Comparison of ENCODE assay signal across 24 cellular contexts in genomic region chr9:73135394-73135793, GRCh38. TPM values are rescaled to one million over a fixed set of nuclear protein-coding genes. Genes with fewer than 3 reads are reported as not detected.
DNase-seq lines count a peak whose midpoint lies in the region; ATAC-seq, FAIRE-seq and TF ChIP-seq lines count a peak whose summit lies in the region.
"Had no signal": no experiment of that assay in that cellular context is flagged by ENCODE, and none has a peak within 500 bp of the region (broad histone marks: within the 10 kb centered on the region; RNA-seq: fewer than 3 reads in every experiment).

No MANE protein-coding gene starts in this region.

- no peaks in the 10 kb centered on the region for H3K9me3 ChIP-seq in astrocyte (ENCODE audit: insufficient read depth, low read depth, low read length)
- no peaks in the 10 kb centered on the region for H3K9me3 ChIP-seq in osteoblast (ENCODE audit: low read depth, low read length)
- no peaks in the 10 kb centered on the region for H3K9me3 ChIP-seq in HAP-1
- no peaks in the 10 kb centered on the region for H3K9me3 ChIP-seq in thyroid gland
- H3K9me3 ChIP-seq: MG63, testis had no signal

- H3K9me3 Mint-ChIP-seq in activated CD8-positive, alpha-beta T cell treated with anti-CD3 and anti-CD28 coated beads for 36 hours, result no peaks in the 10 kb centered on the region
- no peaks in the 10 kb centered on the region for H3K9me3 Mint-ChIP-seq in activated CD8-positive, alpha-beta T cell treated with anti-CD3 and anti-CD28 coated beads, Interleukin-2, amount 10 ng/mL, durations not matched to agents 7 days and 5 days (ENCODE audit: insufficient read depth)
- no peaks in the 10 kb centered on the region for H3K9me3 Mint-ChIP-seq in astrocyte (ENCODE audit: unreplicated experiment)
- H3K9me3 Mint-ChIP-seq: CD8-positive, alpha-beta memory T cell; naive thymus-derived CD8-positive, alpha-beta T cell had no signal

- H3K4me1 Mint-ChIP-seq in activated CD8-positive, alpha-beta T cell treated with anti-CD3 and anti-CD28 coated beads for 36 hours (ENCODE audit: low read depth), result peaks cover 47% of the 10 kb centered on the region
- peaks cover 24% of the 10 kb centered on the region for H3K4me1 Mint-ChIP-seq in activated CD8-positive, alpha-beta T cell treated with anti-CD3 and anti-CD28 coated beads, Interleukin-2, amount 10 ng/mL, durations not matched to agents 7 days and 5 days (ENCODE audit: low read depth)
- H3K4me1 Mint-ChIP-seq in astrocyte (ENCODE audit: low read depth, unreplicated experiment), result peaks cover 31% of the 10 kb centered on the region

- H4K20me1 ChIP-seq in astrocyte (ENCODE audit: insufficient read depth, low read length) (no peaks in the 10 kb centered on the region), osteoblast (ENCODE audit: insufficient read depth, low read length) (no peaks in the 10 kb centered on the region)

- no peak for TF ChIP-seq POLR2A in thyroid gland (IDR thresholded peaks at IDR 0.05)

- H2AFZ ChIP-seq in astrocyte (ENCODE audit: low read depth, low read length), result no peak overlapping the region
- H2AFZ ChIP-seq in osteoblast (ENCODE audit: low read length), result no peak overlapping the region

- no peaks in the 10 kb centered on the region for H3K79me2 ChIP-seq in astrocyte (ENCODE audit: insufficient read depth, low read length)
- H3K79me2 ChIP-seq in osteoblast (ENCODE audit: insufficient read depth, low read length), result no peaks in the 10 kb centered on the region

- no peaks in the 10 kb centered on the region for H3K27me3 Mint-ChIP-seq in activated CD8-positive, alpha-beta T cell treated with anti-CD3 and anti-CD28 coated beads for 36 hours
- no peaks in the 10 kb centered on the region for H3K27me3 Mint-ChIP-seq in activated CD8-positive, alpha-beta T cell treated with anti-CD3 and anti-CD28 coated beads, Interleukin-2, amount 10 ng/mL, durations not matched to agents 7 days and 5 days (ENCODE audit: low read depth)
- no peaks in the 10 kb centered on the region for H3K27me3 Mint-ChIP-seq in astrocyte (ENCODE audit: low read depth, unreplicated experiment)
- H3K27me3 Mint-ChIP-seq: B cell; CD8-positive, alpha-beta memory T cell; naive thymus-derived CD8-positive, alpha-beta T cell; T-helper 17 cell had no signal

- H3K27ac ChIP-seq in astrocyte (ENCODE audit: low read depth, low read length) (no peak overlapping the region), osteoblast (ENCODE audit: low read depth, low read length) (no peak overlapping the region), thyroid gland (peak overlapping the region in 1 of 3 donors; percentile 63)
- H3K27ac ChIP-seq: dorsolateral prefrontal cortex, testis had no signal

- no peak overlapping the region for H3K9ac ChIP-seq in astrocyte (ENCODE audit: low read length)

- no peak for DNase-seq in activated CD8-positive, alpha-beta T cell treated with anti-CD3 and anti-CD28 coated beads for 36 hours
- DNase-seq in activated CD8-positive, alpha-beta T cell treated with anti-CD3 and anti-CD28 coated beads, Interleukin-2, amount 10 ng/mL, durations not matched to agents 7 days and 5 days, result no peak
- DNase-seq in GM19239 (ENCODE audit: insufficient read length, low spot score) (no peak), astrocyte (ENCODE audit: low read depth) (no peak), osteoblast (ENCODE audit: insufficient read length, low spot score, missing footprints) (peak; percentile 10), HAP-1 (ENCODE audit: low spot score in 2 of 2) (no peak), thyroid gland (no peak)
- DNase-seq: activated effector memory CD4-positive, alpha-beta T cell treated with Interleukin-2 at 50 U/mL for 16 hours; CD8-positive, alpha-beta memory T cell; dorsolateral prefrontal cortex; H7; head of caudate nucleus; KG1; MG63; naive thymus-derived CD8-positive, alpha-beta T cell; NCI-H1105 treated with DMSO at 0.1 percent for 48 hours; NCI-H1930; NCI-H526; nucleus accumbens; stimulated activated naive CD8-positive, alpha-beta T cell treated with anti-CD3 and anti-CD28 coated beads, Interleukin-15, Interleukin-2, amounts not matched to agents 100 U/mL and 50 U/mL, for 24 hours; T-helper 17 cell; testis had no signal

- TF ChIP-seq CTCF in activated CD8-positive, alpha-beta T cell treated with anti-CD3 and anti-CD28 coated beads for 36 hours (IDR thresholded peaks at IDR 0.05), result no peak
- TF ChIP-seq CTCF in astrocyte (IDR thresholded peaks at IDR 0.05; ENCODE audit: insufficient read depth, low read depth, low read length) (no peak), osteoblast (IDR thresholded peaks at IDR 0.05; ENCODE audit: extremely low read depth, low read depth, low read length) (no peak), thyroid gland (IDR thresholded peaks at IDR 0.05) (no peak)

- no peak overlapping the region for H3K4me2 ChIP-seq in astrocyte (ENCODE audit: low read length)
- H3K4me2 ChIP-seq in osteoblast (ENCODE audit: insufficient read depth, low read length), result no peak overlapping the region

- H3K27ac Mint-ChIP-seq in activated CD8-positive, alpha-beta T cell treated with anti-CD3 and anti-CD28 coated beads for 36 hours, result peak overlapping the region; percentile 55
- H3K27ac Mint-ChIP-seq in activated CD8-positive, alpha-beta T cell treated with anti-CD3 and anti-CD28 coated beads, Interleukin-2, amount 10 ng/mL, durations not matched to agents 7 days and 5 days, result no peak overlapping the region
- H3K27ac Mint-ChIP-seq in astrocyte (ENCODE audit: unreplicated experiment), result peak overlapping the region; percentile 18
- H3K27ac Mint-ChIP-seq: B cell; CD8-positive, alpha-beta memory T cell; T-helper 17 cell had no signal

- ATAC-seq in activated CD8-positive, alpha-beta T cell treated with anti-CD3 and anti-CD28 coated beads for 36 hours, result peak; percentile 17
- ATAC-seq in activated CD8-positive, alpha-beta T cell treated with anti-CD3 and anti-CD28 coated beads, Interleukin-2, amount 10 ng/mL, durations not matched to agents 7 days and 5 days, result no peak
- no peak for ATAC-seq in GM21786 (IDR thresholded peaks at IDR 0.05; ENCODE audit: unreplicated experiment)
- ATAC-seq: naive thymus-derived CD8-positive, alpha-beta T cell; stimulated activated naive CD8-positive, alpha-beta T cell treated with anti-CD3 and anti-CD28 coated beads, Interleukin-15, Interleukin-2, amounts not matched to agents 100 U/mL and 50 U/mL, for 24 hours; T-helper 17 cell had no signal

- H3K36me3 ChIP-seq in astrocyte (ENCODE audit: insufficient read depth, low read length) (no peaks in the 10 kb centered on the region), osteoblast (ENCODE audit: insufficient read depth, low read length) (no peaks in the 10 kb centered on the region), HAP-1 (replicated peaks) (no peaks in the 10 kb centered on the region), thyroid gland (no peaks in the 10 kb centered on the region)
- H3K36me3 ChIP-seq: MG63 had no signal

- H3K4me3 Mint-ChIP-seq in activated CD8-positive, alpha-beta T cell treated with anti-CD3 and anti-CD28 coated beads for 36 hours, result no peak overlapping the region
- no peak overlapping the region for H3K4me3 Mint-ChIP-seq in activated CD8-positive, alpha-beta T cell treated with anti-CD3 and anti-CD28 coated beads, Interleukin-2, amount 10 ng/mL, durations not matched to agents 7 days and 5 days
- H3K4me3 Mint-ChIP-seq in astrocyte (ENCODE audit: unreplicated experiment), result no peak overlapping the region
- H3K4me3 Mint-ChIP-seq: B cell; CD8-positive, alpha-beta memory T cell; naive thymus-derived CD8-positive, alpha-beta T cell; T-helper 17 cell had no signal

- intact Hi-C loops in activated CD8-positive, alpha-beta T cell treated with anti-CD3 and anti-CD28 coated beads for 36 hours (cut with micrococcal nuclease), result no loop called here
- intact Hi-C loops in thyroid gland (cut with DNase I), result no loop called here

- in situ Hi-C loops in HAP-1 (cut with MboI; ENCODE audit: low sequenced_read_pairs), result no loop called here

- FAIRE-seq in GM19239 (lab: Jason Lieb, UNC) (peak; percentile 74), astrocyte (lab: Jason Lieb, UNC) (peak; percentile 9)

- CTCF ChIA-PET in activated CD8-positive, alpha-beta T cell treated with anti-CD3 and anti-CD28 coated beads for 36 hours (lab: Charles Lee), result interaction anchor here (0.8 to 1.6 kb wide), 6 partner anchors 13 to 113 kb away, joined by 3 to 7 read pairs (median 4); partner anchors contain the start of gene ANXA1
- CTCF ChIA-PET in activated CD8-positive, alpha-beta T cell treated with anti-CD3 and anti-CD28 coated beads, Interleukin-2, amount 10 ng/mL, durations not matched to agents 7 days and 5 days (lab: Charles Lee), result interaction anchor here (0.8 to 3.4 kb wide), 5 partner anchors 8 to 28 kb away, joined by 3 to 18 read pairs (median 3); no protein-coding TSS in a partner anchor

- H3K27me3 ChIP-seq in astrocyte (ENCODE audit: insufficient read depth, low read length) (no peaks in the 10 kb centered on the region), osteoblast (ENCODE audit: insufficient read depth, low read length) (no peaks in the 10 kb centered on the region), HAP-1 (ENCODE audit: low read depth) (no peaks in the 10 kb centered on the region), thyroid gland (no peaks in the 10 kb centered on the region)
- H3K27me3 ChIP-seq: dorsolateral prefrontal cortex, MG63, testis had no signal

- POLR2A ChIA-PET in activated CD8-positive, alpha-beta T cell treated with anti-CD3 and anti-CD28 coated beads for 36 hours (lab: Charles Lee), result interaction anchor here (1.4 kb wide), 1 partner anchor 17 kb away, joined by 5 read pairs; the partner anchor contains the start of gene ANXA1
- POLR2A ChIA-PET in activated CD8-positive, alpha-beta T cell treated with anti-CD3 and anti-CD28 coated beads, Interleukin-2, amount 10 ng/mL, durations not matched to agents 7 days and 5 days (lab: Charles Lee), result no interaction called here

- H3K4me3 ChIP-seq in astrocyte (ENCODE audit: insufficient read depth, low read depth, low read length) (no peak overlapping the region), osteoblast (ENCODE audit: insufficient read depth, low read length) (no peak overlapping the region), HAP-1 (no peak overlapping the region), thyroid gland (replicated peaks in 1 of 3) (no peak overlapping the region)
- H3K4me3 ChIP-seq: dorsolateral prefrontal cortex, MG63, testis had no signal

- peaks cover 18% of the 10 kb centered on the region for H3K4me1 ChIP-seq in astrocyte (ENCODE audit: insufficient read depth, low read length)
- H3K4me1 ChIP-seq in osteoblast (ENCODE audit: insufficient read depth, low read length), result peaks cover 13% of the 10 kb centered on the region
- peaks cover 27% of the 10 kb centered on the region for H3K4me1 ChIP-seq in HAP-1
- H3K4me1 ChIP-seq in thyroid gland, result peaks cover 21 to 31% of the 10 kb centered on the region in 2 donors
- H3K4me1 ChIP-seq: testis had no signal

- peaks cover 1% of the 10 kb centered on the region for H3K36me3 Mint-ChIP-seq in activated CD8-positive, alpha-beta T cell treated with anti-CD3 and anti-CD28 coated beads for 36 hours (ENCODE audit: low read depth)
- H3K36me3 Mint-ChIP-seq in activated CD8-positive, alpha-beta T cell treated with anti-CD3 and anti-CD28 coated beads, Interleukin-2, amount 10 ng/mL, durations not matched to agents 7 days and 5 days (ENCODE audit: low read depth), result peaks cover 1% of the 10 kb centered on the region
- no peaks in the 10 kb centered on the region for H3K36me3 Mint-ChIP-seq in astrocyte (ENCODE audit: low read depth, unreplicated experiment)
- H3K36me3 Mint-ChIP-seq: naive thymus-derived CD8-positive, alpha-beta T cell had no signal

RNA-seq across cellular contexts. Expression of gene ANXA1, which starts 16.3 kb away (rescaled TPM):
- 10 to 100 TPM; 33.5 to 36.5 TPM for total RNA-seq in activated CD8-positive, alpha-beta T cell treated with anti-CD3 and anti-CD28 coated beads for 36 hours
- 10 to 100 TPM; 88.2 to 90.8 TPM for total RNA-seq in activated CD8-positive, alpha-beta T cell treated with anti-CD3 and anti-CD28 coated beads, Interleukin-2, amount 10 ng/mL, durations not matched to agents 7 days and 5 days
- total RNA-seq in astrocyte (447 and 637 TPM in 2 replicates), osteoblast (803 and 816 TPM in 2 replicates), thyroid gland (100 to 1,000 TPM; 236 to 442 (median 247) TPM)
